ENCODE assay signal across 1 cellular context in the genomic region with DNA sequence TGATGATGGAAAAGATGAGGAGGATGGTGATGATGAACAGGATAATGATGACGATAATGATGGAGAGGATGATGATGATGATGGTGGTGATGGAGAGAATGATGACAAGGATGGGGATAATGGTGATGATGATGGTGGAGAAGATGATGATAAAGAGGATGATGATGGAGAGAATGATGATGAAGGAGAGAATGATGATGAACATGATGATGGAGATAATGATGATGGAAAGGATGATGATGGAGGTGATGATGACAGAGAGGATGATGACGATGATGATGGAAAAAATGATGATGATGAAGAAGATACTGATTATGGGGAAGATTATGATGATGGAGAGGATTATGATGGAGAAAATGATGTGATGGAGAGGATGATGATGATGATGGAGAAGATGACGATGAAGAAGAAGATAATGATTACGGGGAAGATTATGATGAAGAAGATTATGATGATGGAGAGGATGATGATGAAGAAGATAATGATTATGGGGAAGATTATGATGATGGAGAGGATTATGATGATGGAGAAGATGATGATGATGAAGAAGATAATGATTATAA.
A peak's percentile ranks its signal among the peaks of the same experiment; 100 is the strongest.
TF ChIP-seq lines count a peak whose summit lies in the region.

No MANE protein-coding gene starts in this region.

TF ChIP-seq in HepG2, 621 proteins besides CTCF, POLR2A, EP300 and RAD21 (continued from another document):
- TF ChIP-seq, protein P1, sequence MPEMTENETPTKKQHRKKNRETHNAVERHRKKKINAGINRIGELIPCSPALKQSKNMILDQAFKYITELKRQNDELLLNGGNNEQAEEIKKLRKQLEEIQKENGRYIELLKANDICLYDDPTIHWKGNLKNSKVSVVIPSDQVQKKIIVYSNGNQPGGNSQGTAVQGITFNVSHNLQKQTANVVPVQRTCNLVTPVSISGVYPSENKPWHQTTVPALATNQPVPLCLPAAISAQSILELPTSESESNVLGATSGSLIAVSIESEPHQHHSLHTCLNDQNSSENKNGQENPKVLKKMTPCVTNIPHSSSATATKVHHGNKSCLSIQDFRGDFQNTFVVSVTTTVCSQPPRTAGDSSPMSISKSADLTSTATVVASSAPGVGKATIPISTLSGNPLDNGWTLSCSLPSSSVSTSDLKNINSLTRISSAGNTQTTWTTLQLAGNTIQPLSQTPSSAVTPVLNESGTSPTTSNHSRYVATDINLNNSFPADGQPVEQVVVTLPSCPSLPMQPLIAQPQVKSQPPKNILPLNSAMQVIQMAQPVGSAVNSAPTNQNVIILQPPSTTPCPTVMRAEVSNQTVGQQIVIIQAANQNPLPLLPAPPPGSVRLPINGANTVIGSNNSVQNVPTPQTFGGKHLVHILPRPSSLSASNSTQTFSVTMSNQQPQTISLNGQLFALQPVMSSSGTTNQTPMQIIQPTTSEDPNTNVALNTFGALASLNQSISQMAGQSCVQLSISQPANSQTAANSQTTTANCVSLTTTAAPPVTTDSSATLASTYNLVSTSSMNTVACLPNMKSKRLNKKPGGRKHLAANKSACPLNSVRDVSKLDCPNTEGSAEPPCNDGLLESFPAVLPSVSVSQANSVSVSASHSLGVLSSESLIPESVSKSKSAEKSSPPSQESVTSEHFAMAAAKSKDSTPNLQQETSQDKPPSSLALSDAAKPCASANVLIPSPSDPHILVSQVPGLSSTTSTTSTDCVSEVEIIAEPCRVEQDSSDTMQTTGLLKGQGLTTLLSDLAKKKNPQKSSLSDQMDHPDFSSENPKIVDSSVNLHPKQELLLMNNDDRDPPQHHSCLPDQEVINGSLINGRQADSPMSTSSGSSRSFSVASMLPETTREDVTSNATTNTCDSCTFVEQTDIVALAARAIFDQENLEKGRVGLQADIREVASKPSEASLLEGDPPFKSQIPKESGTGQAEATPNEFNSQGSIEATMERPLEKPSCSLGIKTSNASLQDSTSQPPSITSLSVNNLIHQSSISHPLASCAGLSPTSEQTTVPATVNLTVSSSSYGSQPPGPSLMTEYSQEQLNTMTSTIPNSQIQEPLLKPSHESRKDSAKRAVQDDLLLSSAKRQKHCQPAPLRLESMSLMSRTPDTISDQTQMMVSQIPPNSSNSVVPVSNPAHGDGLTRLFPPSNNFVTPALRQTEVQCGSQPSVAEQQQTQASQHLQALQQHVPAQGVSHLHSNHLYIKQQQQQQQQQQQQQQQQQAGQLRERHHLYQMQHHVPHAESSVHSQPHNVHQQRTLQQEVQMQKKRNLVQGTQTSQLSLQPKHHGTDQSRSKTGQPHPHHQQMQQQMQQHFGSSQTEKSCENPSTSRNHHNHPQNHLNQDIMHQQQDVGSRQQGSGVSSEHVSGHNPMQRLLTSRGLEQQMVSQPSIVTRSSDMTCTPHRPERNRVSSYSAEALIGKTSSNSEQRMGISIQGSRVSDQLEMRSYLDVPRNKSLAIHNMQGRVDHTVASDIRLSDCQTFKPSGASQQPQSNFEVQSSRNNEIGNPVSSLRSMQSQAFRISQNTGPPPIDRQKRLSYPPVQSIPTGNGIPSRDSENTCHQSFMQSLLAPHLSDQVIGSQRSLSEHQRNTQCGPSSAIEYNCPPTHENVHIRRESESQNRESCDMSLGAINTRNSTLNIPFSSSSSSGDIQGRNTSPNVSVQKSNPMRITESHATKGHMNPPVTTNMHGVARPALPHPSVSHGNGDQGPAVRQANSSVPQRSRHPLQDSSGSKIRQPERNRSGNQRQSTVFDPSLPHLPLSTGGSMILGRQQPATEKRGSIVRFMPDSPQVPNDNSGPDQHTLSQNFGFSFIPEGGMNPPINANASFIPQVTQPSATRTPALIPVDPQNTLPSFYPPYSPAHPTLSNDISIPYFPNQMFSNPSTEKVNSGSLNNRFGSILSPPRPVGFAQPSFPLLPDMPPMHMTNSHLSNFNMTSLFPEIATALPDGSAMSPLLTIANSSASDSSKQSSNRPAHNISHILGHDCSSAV (CRISPR knock-in tag; IDR thresholded peaks at IDR 0.05; ENCODE audit: borderline replicate concordance), result no peak
- no peak for TF ChIP-seq BRCA1 (CRISPR knock-in tag; IDR thresholded peaks at IDR 0.05)
- TF ChIP-seq LCORL (IDR thresholded peaks at IDR 0.05), result 0 out of 2 replicates have a peak, but pooled peaks have one; percentile 16
- TF ChIP-seq LCORL (CRISPR knock-in tag; IDR thresholded peaks at IDR 0.05), result no peak
- TF ChIP-seq MXD4 (CRISPR knock-in tag; IDR thresholded peaks at IDR 0.05), result no peak
- TF ChIP-seq CREB1 (IDR thresholded peaks at IDR 0.05), result peak; percentile 98
- no peak for TF ChIP-seq CREB1 (CRISPR knock-in tag; IDR thresholded peaks at IDR 0.05)
- TF ChIP-seq, protein P2, sequence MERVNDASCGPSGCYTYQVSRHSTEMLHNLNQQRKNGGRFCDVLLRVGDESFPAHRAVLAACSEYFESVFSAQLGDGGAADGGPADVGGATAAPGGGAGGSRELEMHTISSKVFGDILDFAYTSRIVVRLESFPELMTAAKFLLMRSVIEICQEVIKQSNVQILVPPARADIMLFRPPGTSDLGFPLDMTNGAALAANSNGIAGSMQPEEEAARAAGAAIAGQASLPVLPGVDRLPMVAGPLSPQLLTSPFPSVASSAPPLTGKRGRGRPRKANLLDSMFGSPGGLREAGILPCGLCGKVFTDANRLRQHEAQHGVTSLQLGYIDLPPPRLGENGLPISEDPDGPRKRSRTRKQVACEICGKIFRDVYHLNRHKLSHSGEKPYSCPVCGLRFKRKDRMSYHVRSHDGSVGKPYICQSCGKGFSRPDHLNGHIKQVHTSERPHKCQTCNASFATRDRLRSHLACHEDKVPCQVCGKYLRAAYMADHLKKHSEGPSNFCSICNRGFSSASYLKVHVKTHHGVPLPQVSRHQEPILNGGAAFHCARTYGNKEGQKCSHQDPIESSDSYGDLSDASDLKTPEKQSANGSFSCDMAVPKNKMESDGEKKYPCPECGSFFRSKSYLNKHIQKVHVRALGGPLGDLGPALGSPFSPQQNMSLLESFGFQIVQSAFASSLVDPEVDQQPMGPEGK (CRISPR knock-in tag; IDR thresholded peaks at IDR 0.05), result no peak
- peak; percentile 31 for TF ChIP-seq ZNF282 (IDR thresholded peaks at IDR 0.05; ENCODE audit: partially characterized antibody)
- no peak for TF ChIP-seq NFRKB (IDR thresholded peaks at IDR 0.05)
- no peak for TF ChIP-seq KLF6 (CRISPR knock-in tag; IDR thresholded peaks at IDR 0.05)
- TF ChIP-seq, protein P3, sequence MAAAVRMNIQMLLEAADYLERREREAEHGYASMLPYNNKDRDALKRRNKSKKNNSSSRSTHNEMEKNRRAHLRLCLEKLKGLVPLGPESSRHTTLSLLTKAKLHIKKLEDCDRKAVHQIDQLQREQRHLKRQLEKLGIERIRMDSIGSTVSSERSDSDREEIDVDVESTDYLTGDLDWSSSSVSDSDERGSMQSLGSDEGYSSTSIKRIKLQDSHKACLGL (CRISPR knock-in tag; IDR thresholded peaks at IDR 0.05), result no peak
- TF ChIP-seq, protein P4, sequence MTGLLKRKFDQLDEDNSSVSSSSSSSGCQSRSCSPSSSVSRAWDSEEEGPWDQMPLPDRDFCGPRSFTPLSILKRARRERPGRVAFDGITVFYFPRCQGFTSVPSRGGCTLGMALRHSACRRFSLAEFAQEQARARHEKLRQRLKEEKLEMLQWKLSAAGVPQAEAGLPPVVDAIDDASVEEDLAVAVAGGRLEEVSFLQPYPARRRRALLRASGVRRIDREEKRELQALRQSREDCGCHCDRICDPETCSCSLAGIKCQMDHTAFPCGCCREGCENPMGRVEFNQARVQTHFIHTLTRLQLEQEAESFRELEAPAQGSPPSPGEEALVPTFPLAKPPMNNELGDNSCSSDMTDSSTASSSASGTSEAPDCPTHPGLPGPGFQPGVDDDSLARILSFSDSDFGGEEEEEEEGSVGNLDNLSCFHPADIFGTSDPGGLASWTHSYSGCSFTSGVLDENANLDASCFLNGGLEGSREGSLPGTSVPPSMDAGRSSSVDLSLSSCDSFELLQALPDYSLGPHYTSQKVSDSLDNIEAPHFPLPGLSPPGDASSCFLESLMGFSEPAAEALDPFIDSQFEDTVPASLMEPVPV (CRISPR knock-in tag; IDR thresholded peaks at IDR 0.05), result no peak
- peak; percentile 60; the same call in 1 of the 2 replicates for TF ChIP-seq ATF7 (IDR thresholded peaks at IDR 0.05)
- no peak for TF ChIP-seq ATF7 (CRISPR knock-in tag; IDR thresholded peaks at IDR 0.05)
- TF ChIP-seq, protein P5, sequence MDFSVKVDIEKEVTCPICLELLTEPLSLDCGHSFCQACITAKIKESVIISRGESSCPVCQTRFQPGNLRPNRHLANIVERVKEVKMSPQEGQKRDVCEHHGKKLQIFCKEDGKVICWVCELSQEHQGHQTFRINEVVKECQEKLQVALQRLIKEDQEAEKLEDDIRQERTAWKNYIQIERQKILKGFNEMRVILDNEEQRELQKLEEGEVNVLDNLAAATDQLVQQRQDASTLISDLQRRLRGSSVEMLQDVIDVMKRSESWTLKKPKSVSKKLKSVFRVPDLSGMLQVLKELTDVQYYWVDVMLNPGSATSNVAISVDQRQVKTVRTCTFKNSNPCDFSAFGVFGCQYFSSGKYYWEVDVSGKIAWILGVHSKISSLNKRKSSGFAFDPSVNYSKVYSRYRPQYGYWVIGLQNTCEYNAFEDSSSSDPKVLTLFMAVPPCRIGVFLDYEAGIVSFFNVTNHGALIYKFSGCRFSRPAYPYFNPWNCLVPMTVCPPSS (IDR thresholded peaks at IDR 0.05), result 0 out of 2 replicates have a peak, but pooled peaks have one; percentile 15
- no peak for TF ChIP-seq NCOA5 (CRISPR knock-in tag; IDR thresholded peaks at IDR 0.05)
